9 cellular contexts compared by ENCODE assay signal in the genomic region with DNA sequence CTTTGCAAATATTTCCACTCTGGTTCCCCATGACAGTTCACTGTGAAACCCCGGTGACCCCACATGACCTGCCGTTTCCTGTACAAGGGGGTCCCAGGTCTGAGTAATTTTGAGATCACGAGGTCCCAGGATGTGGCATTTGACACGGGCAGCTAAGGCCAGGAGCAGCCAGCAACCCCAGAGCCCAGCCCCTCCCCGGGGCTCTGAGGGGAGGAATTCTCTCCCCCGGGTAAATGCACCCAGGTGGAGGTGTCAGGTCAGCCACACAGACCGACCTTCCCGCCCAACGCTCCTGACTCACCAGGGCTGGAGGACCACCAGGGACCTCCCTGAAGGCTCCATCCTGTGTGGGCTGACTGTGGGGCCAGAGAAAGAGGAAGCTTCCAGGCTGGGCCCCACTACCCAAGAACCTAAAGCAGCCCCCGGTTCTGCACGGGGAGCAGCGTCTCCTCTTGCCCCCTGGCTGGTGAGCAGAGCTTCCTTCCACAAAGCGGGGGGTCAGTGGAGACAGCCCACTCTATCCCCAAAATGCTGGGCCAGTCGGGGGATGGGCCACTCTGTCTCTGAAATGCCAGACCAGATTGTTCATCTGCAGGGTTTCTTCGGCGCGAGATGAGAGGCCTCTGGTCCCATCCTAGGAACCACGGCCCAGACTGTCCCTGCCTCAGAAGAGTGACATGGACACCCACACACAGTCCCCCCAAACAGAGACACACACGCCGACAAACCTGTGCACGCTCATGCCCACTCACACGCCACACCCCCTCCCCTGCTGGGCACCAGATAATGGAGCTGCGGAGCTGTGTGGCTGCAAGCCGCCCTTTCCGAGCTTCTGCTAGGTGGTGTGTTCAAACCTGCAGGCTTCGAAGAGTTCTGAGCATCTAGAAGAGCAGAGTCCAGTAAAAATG. TPM values are rescaled to one million over a fixed set of nuclear protein-coding genes. Genes with fewer than 3 reads are reported as not detected.
DNase-seq lines count a peak whose midpoint lies in the region; ATAC-seq, FAIRE-seq and TF ChIP-seq lines count a peak whose summit lies in the region.
"Had no signal": no experiment of that assay in that cellular context is flagged by ENCODE, and none has a peak within 500 bp of the region (broad histone marks: within the 10 kb centered on the region; RNA-seq: fewer than 3 reads in every experiment).

No MANE protein-coding gene starts in this region.

- H3K36me3 Mint-ChIP-seq in type B pancreatic cell: no peaks in the 10 kb centered on the region

- no peak overlapping the region for H4K8ac ChIP-seq in neuronal stem cell (ENCODE audit: low read depth, low read length)

- H3K4me1 ChIP-seq in neuronal stem cell (ENCODE audit: control insufficient read depth in 2 of 2, insufficient read depth in 1 of 2, low read depth in 1 of 2, low read length in 2 of 2): peaks cover 0 to 17% of the 10 kb centered on the region in 2 donors

- peaks cover 7% of the 10 kb centered on the region for H3K27me3 Mint-ChIP-seq in type B pancreatic cell

- no peak overlapping the region for H3K4me3 ChIP-seq in neuronal stem cell (ENCODE audit: low read length in 2 of 2)

- H3K27ac ChIP-seq in neuronal stem cell (replicated peaks; ENCODE audit: low read length): no peak overlapping the region

- peak overlapping the region; percentile 67 for H3K18ac ChIP-seq in neuronal stem cell (ENCODE audit: low read length)

- H3K4me3 Mint-ChIP-seq in type B pancreatic cell: no peak overlapping the region

- H3K9ac ChIP-seq in neuronal stem cell (ENCODE audit: low read depth, low read length, poor library complexity): no peak overlapping the region

- no peak overlapping the region for H2BK12ac ChIP-seq in neuronal stem cell (ENCODE audit: low read length)

- H2AFZ ChIP-seq in neuronal stem cell (ENCODE audit: low read length): no peak overlapping the region

- no peak for TF ChIP-seq CTCF in type B pancreatic cell (conservative IDR thresholded peaks at IDR 0.05)

- H3K4ac ChIP-seq in neuronal stem cell (ENCODE audit: low read length): no peak overlapping the region

- no peak for FAIRE-seq in GM18507 (lab: Jason Lieb, UNC)
- FAIRE-seq in GM19239 (lab: Jason Lieb, UNC): no peak
- FAIRE-seq: colon had no signal

- H3K4me2 ChIP-seq in neuronal stem cell (ENCODE audit: insufficient read depth, low read length, poor library complexity, severe bottlenecking): no peak overlapping the region

- H2BK5ac ChIP-seq in neuronal stem cell (ENCODE audit: low read length): peak overlapping the region; percentile 67

- ATAC-seq in HG02981 (IDR thresholded peaks at IDR 0.05; ENCODE audit: unreplicated experiment): peak; percentile 46

- H4K91ac ChIP-seq in neuronal stem cell (ENCODE audit: low read depth, low read length, poor library complexity): no peak overlapping the region

- no peak overlapping the region for H3K27ac Mint-ChIP-seq in type B pancreatic cell

- H3K9me3 Mint-ChIP-seq in type B pancreatic cell: no peaks in the 10 kb centered on the region

- no peak overlapping the region for H2BK120ac ChIP-seq in neuronal stem cell (ENCODE audit: low read depth, low read length)

- H3K27me3 ChIP-seq in neuronal stem cell (ENCODE audit: control insufficient read depth in 3 of 3, insufficient read depth in 3 of 3, low read depth in 1 of 3, low read length in 3 of 3): peaks cover 0 to 44% (median 0%) of the 10 kb centered on the region in 3 experiments

- DNase-seq in GM18507 (ENCODE audit: extremely low spot score, insufficient read length, low read depth) (peak; percentile 50), neuronal stem cell (ENCODE audit: low spot score) (no peak), H4 (ENCODE audit: low spot score) (no peak), GM19239 (ENCODE audit: insufficient read length, low spot score) (no peak), type B pancreatic cell (ENCODE audit: extremely low spot score, unreplicated experiment) (no peak), HPDE6-E6E7 (ENCODE audit: extremely low spot score) (no peak)
- DNase-seq in activated CD8-positive, alpha-beta memory T cell treated with anti-CD3 and anti-CD28 coated beads for 24 hours: peak; percentile 81

- no peak overlapping the region for H3K14ac ChIP-seq in neuronal stem cell (ENCODE audit: low read length)

- H2BK15ac ChIP-seq in neuronal stem cell (ENCODE audit: low read length): no peak overlapping the region

- no peaks in the 10 kb centered on the region for H3K36me3 ChIP-seq in neuronal stem cell (replicated peaks in 1 of 2; ENCODE audit: control insufficient read depth in 2 of 2, insufficient read depth in 2 of 2, low read length in 2 of 2)

- H3K79me1 ChIP-seq in neuronal stem cell (ENCODE audit: low read depth, low read length): peaks cover 2% of the 10 kb centered on the region

- H2AK5ac ChIP-seq in neuronal stem cell (ENCODE audit: low read depth, low read length): peak overlapping the region; percentile 37

- H3K4me1 Mint-ChIP-seq in type B pancreatic cell (ENCODE audit: unreplicated experiment): peaks cover 14% of the 10 kb centered on the region

- no CpG with 5 or more reads among the region's 26 CpGs for WGBS in neuronal stem cell (ENCODE audit: extremely low coverage in 2 of 2, insufficient read length in 2 of 2, insufficient replicate concordance in 1 of 2), 2 donors

- no peak overlapping the region for H3K23ac ChIP-seq in neuronal stem cell (ENCODE audit: low read depth, low read length, poor library complexity)

- no peaks in the 10 kb centered on the region for H3K9me3 ChIP-seq in neuronal stem cell (replicated peaks in 1 of 2; ENCODE audit: control insufficient read depth in 2 of 2, insufficient read depth in 1 of 2, low read depth in 1 of 2, low read length in 2 of 2)

RNA-seq across cellular contexts. Expression of gene SLCO4A1, which starts 23.4 kb away (rescaled TPM):
- polyA plus RNA-seq in neuronal stem cell (2013, experiment 1 of 2): 3.5 TPM
- polyA plus RNA-seq in neuronal stem cell (2013, experiment 2 of 2): 3.9 TPM
- total RNA-seq in H4 (2014; rRNA removed; shearing (Covaris generic)): 4.7 and 4.9 TPM in 2 replicates
- total RNA-seq in type B pancreatic cell (ENCODE audit: low replicate concordance): 2.6 and 5.3 TPM in 2 replicates

Comparison
In these comparisons a context has a peak if more than half of its experiments do, and no peak if none do; other contexts are left out.
1. DNase-seq: peak in GM18507 (single experiment) and activated CD8-positive, alpha-beta memory T cell treated with anti-CD3 and anti-CD28 coated beads for 24 hours (single experiment); none in neuronal stem cell (single experiment), H4 (single experiment), GM19239 (single experiment), type B pancreatic cell (single experiment) and HPDE6-E6E7 (single experiment).